In the genomic region with DNA sequence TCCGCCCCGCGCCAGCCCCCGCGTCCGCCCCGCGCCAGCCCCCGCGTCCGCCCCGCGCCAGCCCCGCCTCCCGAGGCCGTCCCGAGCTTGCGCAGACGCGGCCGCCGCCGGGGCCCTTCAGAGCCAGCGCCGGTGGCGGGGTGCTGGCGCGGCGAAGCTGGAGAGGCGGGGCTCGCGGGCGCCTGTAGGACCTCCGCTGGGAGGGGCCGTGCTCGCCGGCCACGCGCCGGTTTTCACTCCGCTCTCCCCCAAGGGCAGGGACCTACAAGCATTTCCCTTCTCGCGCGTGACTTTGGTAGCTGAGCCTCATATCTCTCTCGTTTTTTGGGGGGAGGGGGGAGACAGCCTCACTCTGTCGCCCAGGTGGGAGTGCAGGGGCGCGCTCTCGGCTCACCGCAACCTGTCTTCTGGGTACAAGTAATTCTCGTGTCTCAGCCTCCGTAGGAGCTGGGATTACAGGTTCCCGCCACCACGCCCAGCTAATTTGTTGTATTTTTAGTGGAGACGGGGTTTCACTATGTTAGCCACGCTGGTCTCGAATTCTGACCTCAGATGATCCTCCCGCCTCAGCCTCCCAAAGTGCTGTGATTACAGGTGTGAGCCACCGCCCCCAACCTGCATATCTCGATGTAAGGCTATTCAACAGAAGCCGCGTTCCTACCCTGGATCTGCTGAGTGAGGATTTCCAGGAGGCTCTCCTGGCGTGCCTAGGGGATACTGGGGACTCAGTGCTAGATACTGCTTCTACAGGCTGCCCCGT, we compare ENCODE assay signal across 8 cellular contexts. TPM values are rescaled to one million over a fixed set of nuclear protein-coding genes. Genes with fewer than 3 reads are reported as not detected.
A peak's percentile ranks its signal among the peaks of the same experiment; 100 is the strongest.
DNase-seq lines count a peak whose midpoint lies in the region; ATAC-seq, FAIRE-seq and TF ChIP-seq lines count a peak whose summit lies in the region.

A gene (minus strand): TSS at position 159 of the 760 bp plus-strand sequence. CDS start 6,595 bp downstream, outside the sequence.

- peak within 1 kb of the TSS; percentile 81 for H3K9ac ChIP-seq in HepG2 (ENCODE audit: insufficient read depth, low read depth, low read length)

- H4K20me1 ChIP-seq in HepG2 (ENCODE audit: insufficient read depth, low read length): no peaks in the 10 kb centered on the region

- TF ChIP-seq EP300 in HepG2 (IDR thresholded peaks at IDR 0.05; ENCODE audit: low read depth in 2 of 2, low read length in 2 of 2) (no peak), HepG2 (CRISPR knock-in tag; IDR thresholded peaks at IDR 0.05; ENCODE audit: borderline replicate concordance) (no peak)

- POLR2A ChIA-PET in A673 (lab: Charles Lee; ENCODE audit: low non-redundant PET): no interaction called here
- POLR2A ChIA-PET in activated CD4-positive, alpha-beta T cell treated with anti-CD3 and anti-CD28 coated beads, Interleukin-2, amount 10 ng/mL, durations not matched to agents 7 days and 5 days (lab: Charles Lee): no interaction called here
- POLR2A ChIA-PET in HepG2 (lab: Yijun Ruan, JAX): interaction anchor here (1.0 to 1.6 kb wide), 3 partner anchors 36 to 80 kb away, joined by 3 to 11 read pairs (median 4); a partner anchor contains a TSS

- peak within 1 kb of the TSS; percentile 88 for H3K27ac Mint-ChIP-seq in activated CD4-positive, alpha-beta T cell treated with anti-CD3 and anti-CD28 coated beads, Interleukin-2, amount 10 ng/mL, durations not matched to agents 7 days and 5 days
- peak within 1 kb of the TSS; percentile 87 for H3K27ac Mint-ChIP-seq in dendritic cell treated with granulocyte-macrophage colony-stimulating factor and Interleukin-4, amounts not matched to agents 40 ng/mL and 50 ng/mL, for 4 days

- DNase-seq in A673 (ENCODE audit: low spot score): peak; percentile 82
- DNase-seq in NCI-H345 (lab: John Stamatoyannopoulos, UW): peak; percentile 76
- peak; percentile 74 for DNase-seq in activated CD4-positive, alpha-beta T cell treated with anti-CD3 and anti-CD28 coated beads, Interleukin-2, amount 10 ng/mL, durations not matched to agents 7 days and 5 days
- peak; percentile 51 for DNase-seq in HepG2 (ENCODE audit: low spot score)
- DNase-seq in stimulated activated CD4-positive, alpha-beta T cell treated with anti-CD3 and anti-CD28 coated beads, Interleukin-2, amount 100 ng/mL, for 24 hours: peak; percentile 74 to 80

- peak within 1 kb of the TSS; percentile 82 for H3K4me3 Mint-ChIP-seq in activated CD4-positive, alpha-beta T cell treated with anti-CD3 and anti-CD28 coated beads, Interleukin-2, amount 10 ng/mL, durations not matched to agents 7 days and 5 days
- H3K4me3 Mint-ChIP-seq in dendritic cell treated with granulocyte-macrophage colony-stimulating factor and Interleukin-4, amounts not matched to agents 40 ng/mL and 50 ng/mL, for 4 days: peak within 1 kb of the TSS; percentile 87

- WGBS in HepG2 (ENCODE audit: low lambda C conversion rate): 74% methylated on average over 22 of the region's 64 CpGs

- TF ChIP-seq CTCF in A673 (conservative IDR thresholded peaks at IDR 0.05; ENCODE audit: low read depth, low read length) (no peak), HepG2 (CRISPR knock-in tag; IDR thresholded peaks at IDR 0.05) (no peak)

- TF ChIP-seq POLR2A in HepG2 (IDR thresholded peaks at IDR 0.05; ENCODE audit: insufficient read depth in 1 of 2, low read depth in 2 of 2, low read length in 2 of 2): peak; percentile 29 to 63; a peak in 2 of 4 replicates

- TF ChIP-seq RAD21 in HepG2 (CRISPR knock-in tag; IDR thresholded peaks at IDR 0.05): no peak

- no peak for FAIRE-seq in HepG2 (lab: Jason Lieb, UNC)

- peaks cover 7% of the 10 kb centered on the region for H3K79me2 ChIP-seq in HepG2 (ENCODE audit: insufficient read depth, low read length)

- BruUV-seq in A673 (replicated peaks; lab: Mats Ljungman, UMichigan): no TSS peak
- no TSS peak for BruUV-seq in HepG2 (replicated peaks; lab: Mats Ljungman, UMichigan)

- H3K36me3 Mint-ChIP-seq in activated CD4-positive, alpha-beta T cell treated with anti-CD3 and anti-CD28 coated beads, Interleukin-2, amount 10 ng/mL, durations not matched to agents 7 days and 5 days (ENCODE audit: low read depth): peaks cover 25% of the 10 kb centered on the region
- H3K36me3 Mint-ChIP-seq in dendritic cell treated with granulocyte-macrophage colony-stimulating factor and Interleukin-4, amounts not matched to agents 40 ng/mL and 50 ng/mL, for 4 days (ENCODE audit: low read depth): peaks cover 25% of the 10 kb centered on the region

- ATAC-seq in GM18867 (IDR thresholded peaks at IDR 0.05; ENCODE audit: unreplicated experiment) (peak; percentile 97), HG03066 (IDR thresholded peaks at IDR 0.05; ENCODE audit: low read depth, unreplicated experiment) (peak; percentile 90), HepG2 (peak; percentile 93)

- H3K9me3 ChIP-seq in A673 (ENCODE audit: low read depth, low read length, poor library complexity, severe bottlenecking) (no peaks in the 10 kb centered on the region), HepG2 (ENCODE audit: low read length) (no peaks in the 10 kb centered on the region)

- peaks cover 3% of the 10 kb centered on the region for H3K36me3 ChIP-seq in A673 (ENCODE audit: insufficient read depth, low read length, poor library complexity, severe bottlenecking)
- H3K36me3 ChIP-seq in HepG2 (replicated peaks in 1 of 2; ENCODE audit: control insufficient read depth in 1 of 2, insufficient read depth in 2 of 2, low read length in 2 of 2): 0 out of 5 replicates have a peak, but pooled peaks cover 0 to 4% of the 10 kb centered on the region in 2 experiments

- CTCF ChIA-PET in A673 (lab: Charles Lee): no interaction called here
- CTCF ChIA-PET in activated CD4-positive, alpha-beta T cell treated with anti-CD3 and anti-CD28 coated beads, Interleukin-2, amount 10 ng/mL, durations not matched to agents 7 days and 5 days (lab: Charles Lee): interaction anchor here (0.6 to 1.0 kb wide), 5 partner anchors 7 to 137 kb away, joined by 3 to 5 read pairs (median 3); a partner anchor contains a TSS
- CTCF ChIA-PET in HepG2 (lab: Yijun Ruan, JAX; ENCODE audit: low intra/inter-chr PET ratio, low total read pairs): no interaction called here

- in situ Hi-C loops in HepG2 (cut with HindIII; ENCODE audit: extremely low pct_ligation_motif_present, low pct_unique_long_range_greater_than_20kb): no loop called here

- peak within 1 kb of the TSS; percentile 94 for H3K4me2 ChIP-seq in HepG2 (ENCODE audit: low read depth, low read length)

- H3K4me1 ChIP-seq in A673 (ENCODE audit: insufficient read depth, low read length, poor library complexity, severe bottlenecking) (no peaks in the 10 kb centered on the region), HepG2 (ENCODE audit: insufficient read depth, low read length) (peaks cover 37% of the 10 kb centered on the region)

- H3K4me3 ChIP-seq in A673 (ENCODE audit: low read depth, low read length, poor library complexity, severe bottlenecking) (peak within 1 kb of the TSS; percentile 71), HepG2 (replicated peaks in 1 of 3; ENCODE audit: insufficient read depth in 1 of 3, low read depth in 2 of 3, low read length in 3 of 3) (peak within 1 kb of the TSS; percentile 62 to 89 (median 69))

- intact Hi-C loops in A673 (cut with micrococcal nuclease; ENCODE audit: unreplicated experiment): no loop called here
- intact Hi-C loops in dendritic cell treated with granulocyte-macrophage colony-stimulating factor and Interleukin-4, amounts not matched to agents 40 ng/mL and 50 ng/mL, for 4 days (cut with micrococcal nuclease): no loop called here
- intact Hi-C loops in HepG2 (cut with micrococcal nuclease; ENCODE audit: unreplicated experiment): no loop called here

- H3K27ac ChIP-seq in A673 (ENCODE audit: low read depth, low read length, poor library complexity, severe bottlenecking) (peak within 1 kb of the TSS; percentile 62), HepG2 (ENCODE audit: extremely low read length, insufficient read depth, low read length) (peak within 1 kb of the TSS; percentile 43)

- peaks cover 17% of the 10 kb centered on the region for H3K9me3 Mint-ChIP-seq in activated CD4-positive, alpha-beta T cell treated with anti-CD3 and anti-CD28 coated beads, Interleukin-2, amount 10 ng/mL, durations not matched to agents 7 days and 5 days
- H3K9me3 Mint-ChIP-seq in dendritic cell treated with granulocyte-macrophage colony-stimulating factor and Interleukin-4, amounts not matched to agents 40 ng/mL and 50 ng/mL, for 4 days: peaks cover 26% of the 10 kb centered on the region

- H3K4me1 Mint-ChIP-seq in activated CD4-positive, alpha-beta T cell treated with anti-CD3 and anti-CD28 coated beads, Interleukin-2, amount 10 ng/mL, durations not matched to agents 7 days and 5 days: peaks cover 28% of the 10 kb centered on the region
- H3K4me1 Mint-ChIP-seq in dendritic cell treated with granulocyte-macrophage colony-stimulating factor and Interleukin-4, amounts not matched to agents 40 ng/mL and 50 ng/mL, for 4 days (ENCODE audit: low read depth): peaks cover 21% of the 10 kb centered on the region

- H3K27me3 Mint-ChIP-seq in activated CD4-positive, alpha-beta T cell treated with anti-CD3 and anti-CD28 coated beads, Interleukin-2, amount 10 ng/mL, durations not matched to agents 7 days and 5 days: no peaks in the 10 kb centered on the region
- no peaks in the 10 kb centered on the region for H3K27me3 Mint-ChIP-seq in dendritic cell treated with granulocyte-macrophage colony-stimulating factor and Interleukin-4, amounts not matched to agents 40 ng/mL and 50 ng/mL, for 4 days

- peak within 1 kb of the TSS; percentile 16 for H2AFZ ChIP-seq in HepG2 (ENCODE audit: low read length)

- no peaks in the 10 kb centered on the region for H3K27me3 ChIP-seq in A673 (replicated peaks; ENCODE audit: insufficient read depth, low read depth, low read length, poor library complexity)
- no peaks in the 10 kb centered on the region; a peak in 1 of 5 replicates for H3K27me3 ChIP-seq in HepG2 (ENCODE audit: control insufficient read depth in 1 of 2, insufficient read depth in 2 of 2, low read length in 2 of 2)

RNA-seq across cellular contexts. Expression of the gene that starts here (rescaled TPM):
- total RNA-seq in A673 (2021) (14.4 and 17.0 TPM in 2 replicates), HepG2 (2016; rRNA removed; fragmentation: Illumina TruSeq; extraction: Trizol) (12.4 and 15.2 TPM in 2 replicates)
- 10 to 100 TPM; 11.4 to 11.6 TPM for total RNA-seq in activated CD4-positive, alpha-beta T cell treated with anti-CD3 and anti-CD28 coated beads, Interleukin-2, amount 10 ng/mL, durations not matched to agents 7 days and 5 days
- 11.3 and 12.6 TPM in 2 replicates for total RNA-seq in HepG2 (2016; cell fraction: cytosol; rRNA removed; fragmentation: Illumina TruSeq; extraction: Trizol; ENCODE audit: low read depth)
- total RNA-seq in HepG2 (2016; cell fraction: insoluble cytoplasmic fraction; rRNA removed; fragmentation: Illumina TruSeq; extraction: Trizol): 12.5 and 16.2 TPM in 2 replicates
- total RNA-seq in HepG2 (2016; cell fraction: membrane; rRNA removed; fragmentation: Illumina TruSeq; extraction: Trizol): 13.1 and 16.4 TPM in 2 replicates
- 20.2 and 24.3 TPM in 2 replicates for total RNA-seq in HepG2 (2016; cell fraction: nucleus; rRNA removed; fragmentation: Illumina TruSeq; extraction: Trizol)
- 18.7 and 20.1 TPM in 2 replicates for polyA plus RNA-seq in HepG2 (2011; rRNA removed)
- polyA plus RNA-seq in HepG2 (2011; cell fraction: cytosol; rRNA removed): 6.4 and 7.9 TPM in 2 replicates
- 37.0 and 42.7 TPM in 2 replicates for polyA plus RNA-seq in HepG2 (2011; cell fraction: nucleus; rRNA removed)
- polyA plus RNA-seq in HepG2 (2012): 15.6 and 20.3 TPM in 2 replicates
- 6.2 and 6.8 TPM in 2 replicates for polyA plus RNA-seq in HepG2 (2016; cell fraction: cytosol; fragmentation: Illumina TruSeq; extraction: Trizol; ENCODE audit: low read depth)
- 9.1 and 9.6 TPM in 2 replicates for polyA plus RNA-seq in HepG2 (2016; cell fraction: insoluble cytoplasmic fraction; fragmentation: Illumina TruSeq; extraction: Trizol; ENCODE audit: low read depth)
- polyA plus RNA-seq in HepG2 (2016; cell fraction: membrane; fragmentation: Illumina TruSeq; extraction: Trizol; ENCODE audit: low read depth): 5.2 and 5.7 TPM in 2 replicates
- 35.4 and 37.2 TPM in 2 replicates for polyA plus RNA-seq in HepG2 (2016; cell fraction: nucleus; fragmentation: Illumina TruSeq; extraction: Trizol; ENCODE audit: insufficient read depth, low read depth)
- polyA minus RNA-seq in HepG2 (2011; rRNA and poly(A)+ RNA removed; ENCODE audit: low replicate concordance): 6.8 and 15.4 TPM in 2 replicates
- polyA minus RNA-seq in HepG2 (2011; cell fraction: cytosol; rRNA and poly(A)+ RNA removed): 7.7 and 8.4 TPM in 2 replicates
- 50.2 and 59.9 TPM in 2 replicates for polyA minus RNA-seq in HepG2 (2011; cell fraction: nucleus; rRNA and poly(A)+ RNA removed)

Comparison
In these comparisons a context has a peak if more than half of its experiments do, and no peak if none do; other contexts are left out.
1. Peak in every context shown above with its lines: DNase-seq, ATAC-seq, H3K4me3 ChIP-seq and H3K27ac ChIP-seq.